Comparison of ENCODE assay signal across 16 cellular contexts in the genomic region with DNA sequence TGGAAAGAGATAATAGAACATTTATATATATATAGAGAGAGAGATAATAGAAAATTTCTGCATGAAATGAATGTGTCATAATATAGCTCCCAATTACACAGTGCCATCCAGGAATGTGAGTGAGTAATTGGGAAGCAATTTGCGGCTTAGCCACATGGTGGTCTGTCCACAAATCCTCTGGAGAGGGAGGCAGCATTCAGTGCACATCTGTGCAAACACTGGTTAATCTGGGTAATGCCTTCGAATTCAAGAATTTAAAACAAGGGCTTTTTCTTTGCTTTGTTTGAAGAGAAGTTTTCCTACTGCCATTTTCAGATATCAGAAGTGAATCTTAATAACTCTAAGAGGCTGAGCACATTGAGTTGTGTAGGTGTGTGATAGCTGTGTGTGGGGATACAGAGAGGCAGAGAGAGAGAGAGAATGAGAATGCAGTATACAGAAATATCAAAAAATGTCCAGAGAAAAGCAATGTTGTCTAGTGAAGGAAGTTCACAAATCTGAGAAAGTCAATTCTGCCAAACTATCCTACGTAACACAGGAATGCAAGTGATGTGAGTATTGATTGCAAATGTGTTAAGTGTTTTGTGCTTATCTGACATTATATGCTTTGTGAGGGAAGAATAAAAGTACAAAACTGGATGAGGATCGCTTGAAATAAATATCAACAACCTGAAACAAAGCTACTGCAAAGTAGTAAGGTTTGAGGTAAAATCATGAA.
DNase-seq lines count a peak whose midpoint lies in the region; ATAC-seq lines count a peak whose summit lies in the region.
"Had no signal": no experiment of that assay in that cellular context is flagged by ENCODE, and none has a peak within 500 bp of the region (broad histone marks: within the 10 kb centered on the region; RNA-seq: fewer than 3 reads in every experiment).

No MANE protein-coding gene starts in this region.

- peak overlapping the region; percentile 69 for H3K4me2 ChIP-seq in skeletal muscle satellite cell (ENCODE audit: low read length)

- DNase-seq in DMS 273 (lab: John Stamatoyannopoulos, UW; ENCODE audit: unreplicated experiment) (peak; percentile 43), DMS 273 treated with DMSO at 0.1 percent for 48 hours (lab: John Stamatoyannopoulos, UW) (no peak), SJCRH30 (peak; percentile 90 to 95), fibroblast of peridontal ligament (ENCODE audit: extremely low read depth) (peak; percentile 90), HPDE6-E6E7 (ENCODE audit: extremely low spot score) (no peak)
- DNase-seq in activated CD4-positive, alpha-beta T cell treated with anti-CD3 and anti-CD28 coated beads for 1 hour, result no peak
- DNase-seq: activated CD8-positive, alpha-beta memory T cell treated with anti-CD3 and anti-CD28 coated beads, Interleukin-2, amount 50 U/mL, for 4 hours; heart right ventricle; naive B cell; NCI-H2171 treated with DMSO at 0.1 percent for 48 hours; stimulated activated CD4-positive, alpha-beta T cell treated with anti-CD3 and anti-CD28 coated beads, Interleukin-4, amount 100 ng/mL, for 1 hour; testis had no signal

- H3K9me3 ChIP-seq in SJCRH30 (replicated peaks), result no peaks in the 10 kb centered on the region; the same call in 1 of the 2 replicates
- no peaks in the 10 kb centered on the region for H3K9me3 ChIP-seq in skeletal muscle satellite cell (replicated peaks; ENCODE audit: low read length)
- H3K9me3 ChIP-seq: heart right ventricle, testis had no signal

- H3K9ac ChIP-seq in skeletal muscle satellite cell (ENCODE audit: low read depth, low read length), result peak overlapping the region; percentile 67

- H3K4me3 ChIP-seq in SJCRH30, result peak overlapping the region; percentile 22
- H3K4me3 ChIP-seq in skeletal muscle satellite cell (ENCODE audit: low read length), result peak overlapping the region; percentile 41
- H3K4me3 ChIP-seq: cardiac muscle cell, heart right ventricle, testis had no signal

- H3K36me3 ChIP-seq in SJCRH30 (no peaks in the 10 kb centered on the region), skeletal muscle satellite cell (ENCODE audit: insufficient read depth, low read length) (no peaks in the 10 kb centered on the region)
- H3K36me3 ChIP-seq: cardiac muscle cell, heart right ventricle had no signal

- H3K27me3 ChIP-seq in SJCRH30, result no peaks in the 10 kb centered on the region
- H3K27me3 ChIP-seq in skeletal muscle satellite cell (ENCODE audit: control insufficient read depth, insufficient read depth, low read length), result no peaks in the 10 kb centered on the region
- H3K27me3 ChIP-seq: cardiac muscle cell, heart right ventricle, testis had no signal

- H3K4me1 ChIP-seq in SJCRH30 (peaks cover 20% of the 10 kb centered on the region), skeletal muscle satellite cell (ENCODE audit: control insufficient read depth, insufficient read depth, low read length) (peaks cover 12% of the 10 kb centered on the region)
- H3K4me1 ChIP-seq: heart right ventricle, testis had no signal

- H3K27ac ChIP-seq in SJCRH30, result peak overlapping the region; percentile 81
- H3K27ac ChIP-seq: 22Rv1, cardiac muscle cell, heart right ventricle, testis had no signal

- ATAC-seq in GM21381 (IDR thresholded peaks at IDR 0.05; ENCODE audit: unreplicated experiment), result no peak
- ATAC-seq: heart right ventricle had no signal

Comparison
In these comparisons a context has a peak if more than half of its experiments do, and no peak if none do; other contexts are left out.
1. DNase-seq: peak in DMS 273 (single experiment), SJCRH30 (2 of 2) and fibroblast of peridontal ligament (single experiment); none in DMS 273 treated with DMSO at 0.1 percent for 48 hours (single experiment), activated CD4-positive, alpha-beta T cell treated with anti-CD3 and anti-CD28 coated beads for 1 hour (single experiment) and HPDE6-E6E7 (single experiment).